9 cellular contexts compared by ENCODE assay signal in genomic region chr10:95308389-95309302, GRCh38. TPM values are rescaled to one million over a fixed set of nuclear protein-coding genes. Genes with fewer than 3 reads are reported as not detected.
DNase-seq lines count a peak whose midpoint lies in the region; ATAC-seq, FAIRE-seq and TF ChIP-seq lines count a peak whose summit lies in the region.
"Had no signal": no experiment of that assay in that cellular context is flagged by ENCODE, and none has a peak within 500 bp of the region (broad histone marks: within the 10 kb centered on the region; RNA-seq: fewer than 3 reads in every experiment).

No MANE protein-coding gene starts in this region.

- TF ChIP-seq CTCF in PC-3 (conservative IDR thresholded peaks at IDR 0.05; ENCODE audit: low read depth, low read length) = no peak
- no peak for TF ChIP-seq CTCF in pancreas (IDR thresholded peaks at IDR 0.05)

- H3K27ac ChIP-seq in PC-3 (ENCODE audit: low read length) (peak overlapping the region; percentile 81), pancreas (peak overlapping the region in 3 of 4 donors; percentile 23 to 80 (median 59))
- H3K27ac ChIP-seq: SK-N-MC had no signal

- H4K20me1 ChIP-seq in PC-3 (ENCODE audit: low read length) = no peaks in the 10 kb centered on the region

- intact Hi-C loops in PC-3 (cut with micrococcal nuclease) = loop anchor here (2.0 kb wide), 2 partner anchors 20 to 26 kb away; no protein-coding TSS in a partner anchor
- intact Hi-C loops in pancreas (cut with DNase I) = no loop called here

- H3K4me1 ChIP-seq in PC-3 (ENCODE audit: insufficient read depth, low read length) (peaks cover 32% of the 10 kb centered on the region), pancreas (peaks cover 6 to 37% (median 13%) of the 10 kb centered on the region in 3 donors)

- no peaks in the 10 kb centered on the region for H3K79me2 ChIP-seq in PC-3 (ENCODE audit: low read length)

- H3K27me3 ChIP-seq in PC-3 (ENCODE audit: low read length) (no peaks in the 10 kb centered on the region), pancreas (no peaks in the 10 kb centered on the region)

- peak overlapping the region; percentile 82 for H3K4me2 ChIP-seq in PC-3 (ENCODE audit: low read length)

- 43 to 45% methylated on average over 8 of the region's 8 CpGs for WGBS in pancreas, 2 donors

- DNase-seq in PC-3 (peak; percentile 97), fibroblast of gingiva (ENCODE audit: low read depth) (peak; percentile 95), pancreas (peak in 5 of 6 donors; percentile 73 to 91 (median 82)), middle frontal gyrus (ENCODE audit: extremely low spot score, low spot score) (no peak), NCI-H1694 treated with DMSO at 0.1 percent for 48 hours (lab: John Stamatoyannopoulos, UW) (no peak)

- peak overlapping the region; percentile 50; the same call in 1 of the 2 replicates for H3K4me3 ChIP-seq in PC-3 (ENCODE audit: low read length)
- H3K4me3 ChIP-seq in pancreas = no peak overlapping the region
- H3K4me3 ChIP-seq: SK-N-MC had no signal

- no peaks in the 10 kb centered on the region for H3F3A ChIP-seq in PC-3 (ENCODE audit: low read length, unreplicated experiment)

- peak overlapping the region; percentile 34; the same call in 1 of the 2 replicates for H3K9ac ChIP-seq in PC-3 (ENCODE audit: low read length)

- no peak for FAIRE-seq in pancreas (lab: Jason Lieb, UNC)

- BruUV-seq in PC-3 (replicated peaks; lab: Mats Ljungman, UMichigan) = no TSS peak

- H2AFZ ChIP-seq in PC-3 (ENCODE audit: low read length) = no peak overlapping the region

- H3K9me3 ChIP-seq in PC-3 (ENCODE audit: low read length) = no peaks in the 10 kb centered on the region
- H3K9me3 ChIP-seq in pancreas = no peaks in the 10 kb centered on the region

- POLR2A ChIA-PET in PC-3 (lab: Charles Lee; ENCODE audit: unreplicated experiment) = no interaction called here

- H3K36me3 ChIP-seq in PC-3 (ENCODE audit: low read depth, low read length) (no peaks in the 10 kb centered on the region), pancreas (no peaks in the 10 kb centered on the region)

- CTCF ChIA-PET in PC-3 (lab: Charles Lee) = no interaction called here

- peak; percentile 51 for ATAC-seq in GM19463 (IDR thresholded peaks at IDR 0.05; ENCODE audit: unreplicated experiment)
- peak; percentile 95 for ATAC-seq in PC-3
- peak; percentile 84 to 90 (median 87) for ATAC-seq in pancreas
- ATAC-seq in GM18873 (IDR thresholded peaks at IDR 0.05; ENCODE audit: low FRiP score, unreplicated experiment) = no peak
- no peak for ATAC-seq in HG03135 (IDR thresholded peaks at IDR 0.05; ENCODE audit: unreplicated experiment)

- H3K9me2 ChIP-seq in PC-3 (replicated peaks; ENCODE audit: low read length) = no peaks in the 10 kb centered on the region

RNA-seq across cellular contexts. Expression of gene PDLIM1, which starts 17.8 kb away (rescaled TPM):
- total RNA-seq in PC-3 (2014; rRNA removed) (28.2 and 48.7 TPM in 2 replicates), pancreas (100 to 1,000 TPM in 1 of 6 donors, 10 to 100 TPM in 5; 44.1 to 120 (median 53.1) TPM)
- 10 to 100 TPM; 54.5 to 98.4 TPM for polyA plus RNA-seq in pancreas

Comparison
In these comparisons a context has a peak if more than half of its experiments do, and no peak if none do; other contexts are left out.
1. ATAC-seq: peak in GM19463 (single experiment), PC-3 (single experiment) and pancreas (4 of 4); none in GM18873 (single experiment) and HG03135 (single experiment).
2. DNase-seq: peak in PC-3 (single experiment), fibroblast of gingiva (single experiment) and pancreas (5 of 6); none in middle frontal gyrus (single experiment) and NCI-H1694 treated with DMSO at 0.1 percent for 48 hours (single experiment).